ENCODE assay signal across 8 cellular contexts in the genomic region with DNA sequence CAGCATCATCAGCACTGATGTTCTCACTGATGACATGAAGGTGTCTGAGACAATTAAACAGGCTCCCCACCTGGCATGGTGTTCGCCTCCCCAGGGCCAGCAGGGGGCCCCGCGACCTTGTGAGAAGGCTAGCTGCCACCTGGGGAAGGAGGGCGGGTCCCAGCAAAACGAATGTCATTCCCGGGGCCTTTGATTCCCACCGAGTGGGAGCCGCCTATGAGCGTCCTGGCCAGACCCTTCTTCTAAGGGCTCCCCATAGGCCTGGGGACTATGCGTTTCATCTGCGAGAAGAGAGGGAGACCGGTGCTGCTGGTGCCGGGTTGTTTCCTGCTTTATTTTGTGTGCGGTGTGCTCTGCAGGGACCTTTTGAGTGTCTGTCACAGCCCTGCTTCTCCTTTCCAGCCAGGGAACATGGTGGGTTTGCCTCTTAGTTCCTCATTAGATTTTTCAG. TPM values are rescaled to one million over a fixed set of nuclear protein-coding genes. Genes with fewer than 3 reads are reported as not detected.
DNase-seq lines count a peak whose midpoint lies in the region; TF ChIP-seq lines count a peak whose summit lies in the region.

No MANE protein-coding gene starts in this region.

- H3K9me3 ChIP-seq in MG63 (no peaks in the 10 kb centered on the region), liver (ENCODE audit: control insufficient read depth in 4 of 4, low read length in 3 of 4) (no peaks in the 10 kb centered on the region)

- WGBS in liver = 25% methylated on average over 14 of the region's 14 CpGs

- H3K36me3 ChIP-seq in H7 (replicated peaks; ENCODE audit: control insufficient read depth, insufficient read depth, low read length) (no peaks in the 10 kb centered on the region), MG63 (no peaks in the 10 kb centered on the region), liver (ENCODE audit: control insufficient read depth in 4 of 4, insufficient read depth in 3 of 4, low read depth in 1 of 4, low read length in 3 of 4) (no peaks in the 10 kb centered on the region)

- DNase-seq in GM12864 (ENCODE audit: low read depth) (no peak), H7 (peak; percentile 70), MG63 (peak; percentile 45), T-helper 22 cell (ENCODE audit: low read depth) (peak; percentile 0), T47D (ENCODE audit: low read depth in 1 of 2, low spot score in 1 of 2) (peak; percentile 45 to 77), DMS79 (lab: John Stamatoyannopoulos, UW) (no peak)
- DNase-seq in stimulated activated CD8-positive, alpha-beta memory T cell treated with anti-CD3 and anti-CD28 coated beads, Interleukin-15, amount 100 ng/mL, for 48 hours (ENCODE audit: low read depth in 2 of 2) = peak; percentile 44 to 53

- H3K4me3 ChIP-seq in GM12864 (ENCODE audit: low read depth, low read length) (peak overlapping the region; percentile 31), H7 (ENCODE audit: insufficient read depth, low read depth, low read length) (no peak overlapping the region), MG63 (no peak overlapping the region), liver (ENCODE audit: low read depth in 1 of 3, low read length in 3 of 3) (no peak overlapping the region)

- H3K27me3 ChIP-seq in H7 (ENCODE audit: control insufficient read depth, insufficient read depth, low read length) (no peaks in the 10 kb centered on the region), MG63 (peaks cover 10% of the 10 kb centered on the region), liver (ENCODE audit: control insufficient read depth in 4 of 4, insufficient read depth in 4 of 4, low read length in 3 of 4) (no peaks in the 10 kb centered on the region)

- TF ChIP-seq CTCF in GM12864 (IDR thresholded peaks at IDR 0.05; ENCODE audit: low read depth, low read length, missing control alignments) (peak; percentile 82), liver (IDR thresholded peaks at IDR 0.05; ENCODE audit: low read depth, low read length, missing input control) (peak; percentile 55)

- H3K27ac ChIP-seq in liver (ENCODE audit: low read depth in 1 of 2, low read length in 2 of 2) = no peak overlapping the region

- H3K9ac ChIP-seq in liver (ENCODE audit: low read depth in 1 of 2, low read length in 2 of 2) = no peak overlapping the region

- in situ Hi-C loops in T47D (cut with HindIII; ENCODE audit: low pct_unique_long_range_greater_than_20kb, low sequenced_read_pairs) = no loop called here

- TF ChIP-seq RAD21 in liver (IDR thresholded peaks at IDR 0.05) = peak; percentile 67 to 86

- H3K4me1 ChIP-seq in liver (ENCODE audit: control insufficient read depth in 4 of 4, insufficient read depth in 4 of 4, low read length in 3 of 4) = no peaks in the 10 kb centered on the region

TF ChIP-seq in liver, 16 proteins besides CTCF, POLR2A, EP300 and RAD21:
- TF ChIP-seq, protein P1, sequence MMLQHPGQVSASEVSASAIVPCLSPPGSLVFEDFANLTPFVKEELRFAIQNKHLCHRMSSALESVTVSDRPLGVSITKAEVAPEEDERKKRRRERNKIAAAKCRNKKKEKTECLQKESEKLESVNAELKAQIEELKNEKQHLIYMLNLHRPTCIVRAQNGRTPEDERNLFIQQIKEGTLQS (IDR thresholded peaks at IDR 0.05) = no peak
- no peak for TF ChIP-seq SP1 (IDR thresholded peaks at IDR 0.05)
- no peak for TF ChIP-seq RXRA (IDR thresholded peaks at IDR 0.05)
- TF ChIP-seq YY1 (IDR thresholded peaks at IDR 0.05) = no peak
- TF ChIP-seq HNF4A (conservative IDR thresholded peaks at IDR 0.05) = no peak
- no peak for TF ChIP-seq HNF4G (IDR thresholded peaks at IDR 0.05)

RNA-seq across cellular contexts. Expression of a gene that starts 20.5 kb away (rescaled TPM):
- not detected in 2 replicates for total RNA-seq in H7 (2014; rRNA removed; shearing (Covaris generic))
- not detected in 2 replicates for total RNA-seq in MG63 (2014; rRNA removed; shearing (Covaris generic); ENCODE audit: low replicate concordance)
- total RNA-seq in liver = not detected
- not detected for polyA plus RNA-seq in liver

RNA-seq across cellular contexts. Expression of a gene that starts 46.8 kb away (rescaled TPM):
- total RNA-seq in H7 (2014; rRNA removed; shearing (Covaris generic)) = 0.17 and 0.22 TPM in 2 replicates
- total RNA-seq in MG63 (2014; rRNA removed; shearing (Covaris generic); ENCODE audit: low replicate concordance) = not detected in 2 replicates
- total RNA-seq in liver = not detected
- not detected for polyA plus RNA-seq in liver

Comparison
In these comparisons a context has a peak if more than half of its experiments do, and no peak if none do; other contexts are left out.
1. DNase-seq: peak in H7 (single experiment), MG63 (single experiment), T-helper 22 cell (single experiment), T47D (2 of 2) and stimulated activated CD8-positive, alpha-beta memory T cell treated with anti-CD3 and anti-CD28 coated beads, Interleukin-15, amount 100 ng/mL, for 48 hours (2 of 2); none in GM12864 (single experiment) and DMS79 (single experiment).